Comparison of ENCODE assay signal across 8 cellular contexts in genomic region chr1:156020293-156021086, GRCh38. TPM values are rescaled to one million over a fixed set of nuclear protein-coding genes. Genes with fewer than 3 reads are reported as not detected.
DNase-seq lines count a peak whose midpoint lies in the region; ATAC-seq, FAIRE-seq and TF ChIP-seq lines count a peak whose summit lies in the region.

Gene SSR2, minus strand, starts transcription at chr1:156020951. Its CDS starts 784 bp downstream, at chr1:156020167.

- 0 to 1% (median 1%) methylated on average over 43 to 44 of the region's 44 CpGs for WGBS in psoas muscle, 3 donors

- peaks cover 7 to 40% of the 10 kb centered on the region in 2 donors for H3K36me3 ChIP-seq in psoas muscle (ENCODE audit: insufficient read depth in 1 of 2, low read depth in 1 of 2)

- FAIRE-seq in urothelium cell line (lab: Jason Lieb, UNC): no peak

- H3K4me3 ChIP-seq in GM12865 (ENCODE audit: low read depth, low read length) (peak within 1 kb of the TSS; percentile 89), psoas muscle (peak within 1 kb of the TSS; percentile 87)

- peak within 1 kb of the TSS; percentile 88 for H3K27ac ChIP-seq in psoas muscle

- H3K27me3 ChIP-seq in psoas muscle (ENCODE audit: insufficient read depth in 3 of 3, low read length in 2 of 3): no peaks in the 10 kb centered on the region

- TF ChIP-seq CTCF in GM12865 (IDR thresholded peaks at IDR 0.05; ENCODE audit: insufficient read depth, low read depth, low read length, missing control alignments): no peak
- TF ChIP-seq CTCF in psoas muscle (IDR thresholded peaks at IDR 0.05): no peak

- peak; percentile 94 for DNase-seq in GM12865 (ENCODE audit: low read depth)
- DNase-seq in NCI-H1436 (lab: John Stamatoyannopoulos, UW): peak; percentile 88
- DNase-seq in T-helper 1 cell: peak; percentile 67 to 91 (median 79)
- peak; percentile 61 for DNase-seq in amniotic stem cell (lab: John Stamatoyannopoulos, UW)
- peak; percentile 82 for DNase-seq in left ventricle myocardium superior
- peak; percentile 82 to 89 for DNase-seq in psoas muscle
- DNase-seq in urothelium cell line (ENCODE audit: low spot score): peak; percentile 97

- H3K4me1 ChIP-seq in psoas muscle: peaks cover 12% of the 10 kb centered on the region

- H3K9me3 ChIP-seq in psoas muscle: no peaks in the 10 kb centered on the region

- peak; percentile 98 for ATAC-seq in HG02759 (IDR thresholded peaks at IDR 0.05; ENCODE audit: unreplicated experiment)
- peak; percentile 98 for ATAC-seq in left ventricle myocardium superior
- ATAC-seq in psoas muscle: peak; percentile 99 to 100 (median 99)

- intact Hi-C loops in left ventricle myocardium superior (cut with micrococcal nuclease) (no loop called here), psoas muscle (cut with DNase I) (no loop called here)

RNA-seq across cellular contexts. Expression of gene SSR2, which starts in this region (rescaled TPM):
- total RNA-seq in left ventricle myocardium superior (75.8 TPM), psoas muscle (10 to 100 TPM; 44.6 to 77.5 (median 61.6) TPM)
- polyA plus RNA-seq in psoas muscle: 100 to 1,000 TPM in 2 of 3 donors, 10 to 100 TPM in 1; 83.0 to 255 (median 124) TPM

Comparison
In these comparisons a context has a peak if more than half of its experiments do, and no peak if none do; other contexts are left out.
1. Peak in every context shown above with its lines: DNase-seq, ATAC-seq, H3K4me3 ChIP-seq and H3K27ac ChIP-seq.